Comparison of ENCODE assay signal across 16 cellular contexts in genomic region chr11:77287615-77288273, GRCh38. TPM values are rescaled to one million over a fixed set of nuclear protein-coding genes. Genes with fewer than 3 reads are reported as not detected.
DNase-seq lines count a peak whose midpoint lies in the region; ATAC-seq, FAIRE-seq and TF ChIP-seq lines count a peak whose summit lies in the region.
"Had no signal": no experiment of that assay in that cellular context is flagged by ENCODE, and none has a peak within 500 bp of the region (broad histone marks: within the 10 kb centered on the region; RNA-seq: fewer than 3 reads in every experiment).

No MANE protein-coding gene starts in this region.

- no peak overlapping the region for H3K9ac ChIP-seq in keratinocyte (ENCODE audit: control insufficient read depth, extremely low read depth, insufficient read depth, low read length)

- H3K36me3 ChIP-seq in keratinocyte (ENCODE audit: control insufficient read depth in 2 of 2, extremely low read depth in 1 of 2, insufficient read depth in 2 of 2, low read length in 2 of 2): no peaks in the 10 kb centered on the region
- H3K36me3 ChIP-seq: esophagus muscularis mucosa, upper lobe of right lung had no signal

- peak; percentile 81 for DNase-seq in AG09319 (ENCODE audit: extremely low read depth, low read depth)
- peak; percentile 89 for DNase-seq in HS-5 (ENCODE audit: low read depth)
- peak; percentile 38 for DNase-seq in astrocyte of the hippocampus (ENCODE audit: low read depth, low spot score)
- DNase-seq in keratinocyte (ENCODE audit: low read depth, low spot score): no peak
- no peak for DNase-seq in sciatic nerve (ENCODE audit: low spot score)
- DNase-seq: activated CD8-positive, alpha-beta memory T cell treated with anti-CD3 and anti-CD28 coated beads, Interleukin-2, amount 50 U/mL, for 48 hours; CD4-positive, alpha-beta memory T cell; Karpas-422; naive thymus-derived CD8-positive, alpha-beta T cell; upper lobe of right lung had no signal

- peak overlapping the region; percentile 48 for H3K4me2 ChIP-seq in keratinocyte (ENCODE audit: control insufficient read depth, extremely low read depth, insufficient read depth, low read depth, low read length)
- H3K4me2 ChIP-seq: smooth muscle cell had no signal

- H3K79me2 ChIP-seq in keratinocyte (ENCODE audit: control insufficient read depth, insufficient read depth, low read length): no peaks in the 10 kb centered on the region

- H2AFZ ChIP-seq in keratinocyte (ENCODE audit: control insufficient read depth, low read length): no peak overlapping the region

- ATAC-seq in HG03159 (IDR thresholded peaks at IDR 0.05; ENCODE audit: unreplicated experiment) (no peak), sciatic nerve (no peak), HG03045 (IDR thresholded peaks at IDR 0.05; ENCODE audit: unreplicated experiment) (no peak)
- no peak for ATAC-seq in activated CD4-positive, CD25-positive, alpha-beta regulatory T cell treated with anti-CD3 and anti-CD28 coated beads, Interleukin-2, amount 50 U/mL, for 24 hours
- ATAC-seq: naive thymus-derived CD8-positive, alpha-beta T cell; upper lobe of right lung had no signal

- TF ChIP-seq CTCF in AG09319 (IDR thresholded peaks at IDR 0.05; ENCODE audit: low read depth, low read length) (no peak), keratinocyte (optimal IDR thresholded peaks at IDR 0.05 in 1 of 3, IDR thresholded peaks at IDR 0.05 in 1 of 3, conservative IDR thresholded peaks at IDR 0.05 in 1 of 3; ENCODE audit: extremely low read depth in 1 of 3, insufficient read depth in 2 of 3, low read length in 3 of 3) (no peak)

- no peak overlapping the region for H3K4me3 ChIP-seq in keratinocyte (ENCODE audit: control insufficient read depth in 2 of 3, extremely low read depth in 1 of 3, insufficient read depth in 2 of 3, low read depth in 1 of 3, low read length in 3 of 3)
- H3K4me3 ChIP-seq: esophagus muscularis mucosa, smooth muscle cell, upper lobe of right lung had no signal

- H3K27me3 ChIP-seq in keratinocyte (ENCODE audit: control insufficient read depth, extremely low read depth, insufficient read depth, low read length): no peaks in the 10 kb centered on the region
- H3K27me3 ChIP-seq: esophagus muscularis mucosa, upper lobe of right lung had no signal

- no peaks in the 10 kb centered on the region for H4K20me1 ChIP-seq in keratinocyte (ENCODE audit: control insufficient read depth, extremely low read depth, insufficient read depth, low read length)

- H3K4me1 ChIP-seq in keratinocyte (ENCODE audit: control insufficient read depth, extremely low read depth, insufficient read depth, low read length): peaks cover 11% of the 10 kb centered on the region
- H3K4me1 ChIP-seq: esophagus muscularis mucosa, upper lobe of right lung had no signal

- intact Hi-C loops in sciatic nerve (cut with DNase I): no loop called here

- H3K9me1 ChIP-seq in keratinocyte (ENCODE audit: control insufficient read depth, extremely low read depth, insufficient read depth, low read length): no peaks in the 10 kb centered on the region

- peak overlapping the region; percentile 10 for H3K27ac ChIP-seq in keratinocyte (ENCODE audit: control insufficient read depth, insufficient read depth, low read length)
- H3K27ac ChIP-seq: esophagus muscularis mucosa, upper lobe of right lung had no signal

- peak; percentile 97 for FAIRE-seq in keratinocyte (lab: Jason Lieb, UNC)
- FAIRE-seq: H1 had no signal

- dilution Hi-C loops in keratinocyte (cut with MboI; ENCODE audit: extremely low pct_ligation_motif_present, low sequenced_read_pairs): no loop called here

- H3K9me3 ChIP-seq in keratinocyte (ENCODE audit: control insufficient read depth, low read depth, low read length): no peaks in the 10 kb centered on the region
- H3K9me3 ChIP-seq: esophagus muscularis mucosa, upper lobe of right lung had no signal

RNA-seq across cellular contexts. Expression of gene GDPD4, which starts 13.7 kb away (rescaled TPM):
- not detected in 3 replicates for polyA plus RNA-seq in keratinocyte
- not detected for polyA plus RNA-seq in keratinocyte (2011; ENCODE audit: low read depth)
- polyA plus RNA-seq in keratinocyte (2011; cell fraction: cytosol; rRNA removed): not detected in 2 replicates
- polyA plus RNA-seq in keratinocyte (2011; cell fraction: nucleus; rRNA removed): not detected in 2 replicates
- polyA plus RNA-seq in keratinocyte (2012; ENCODE audit: low replicate concordance): not detected in 2 replicates
- polyA minus RNA-seq in keratinocyte: not detected in 3 replicates
- polyA minus RNA-seq in keratinocyte (2011; cell fraction: cytosol; rRNA and poly(A)+ RNA removed): not detected
- not detected in 2 replicates for polyA minus RNA-seq in keratinocyte (2011; cell fraction: nucleus; rRNA and poly(A)+ RNA removed)
- total RNA-seq in sciatic nerve: not detected
- total RNA-seq: CD4-positive, alpha-beta memory T cell; esophagus muscularis mucosa; H1; naive thymus-derived CD8-positive, alpha-beta T cell; smooth muscle cell; upper lobe of right lung had no signal
- polyA plus RNA-seq: CD4-positive, alpha-beta memory T cell; H1; naive thymus-derived CD8-positive, alpha-beta T cell; smooth muscle cell had no signal

Comparison
In these comparisons a context has a peak if more than half of its experiments do, and no peak if none do; other contexts are left out.
1. DNase-seq: peak in AG09319 (single experiment), HS-5 (single experiment) and astrocyte of the hippocampus (single experiment); none in keratinocyte (single experiment) and sciatic nerve (single experiment).